ENCODE assay signal across 1 cellular context in the genomic region with DNA sequence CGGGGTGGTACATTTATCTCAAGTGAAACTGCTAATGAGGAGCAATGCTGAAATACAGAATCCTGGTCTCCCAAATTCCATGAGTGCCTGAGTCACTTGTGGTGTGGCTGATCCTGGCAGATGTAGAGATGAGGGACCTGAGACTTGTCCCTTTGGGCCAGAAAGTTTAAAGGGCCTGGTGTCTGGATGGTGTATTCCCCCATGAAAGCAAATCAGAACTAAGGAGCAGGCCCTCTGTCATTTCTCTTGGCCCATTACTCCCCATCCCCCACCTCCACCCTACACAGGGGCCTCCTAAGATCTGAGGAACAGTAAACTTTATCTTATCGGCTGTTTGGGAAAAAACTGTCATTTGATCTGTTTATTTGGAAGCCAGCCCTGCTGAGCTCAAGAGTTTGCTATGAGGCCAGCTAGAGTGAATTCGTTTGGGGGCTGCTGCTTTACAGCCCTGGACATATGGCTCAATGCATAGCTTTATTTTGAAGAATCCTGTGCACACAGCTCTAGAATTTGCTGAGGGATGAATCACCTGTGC.
A peak's percentile ranks its signal among the peaks of the same experiment; 100 is the strongest.
TF ChIP-seq lines count a peak whose summit lies in the region.

No MANE protein-coding gene starts in this region.

TF ChIP-seq in HEK293, 187 proteins besides CTCF, POLR2A, EP300 and RAD21 (continued from another document and continues in another):
- no peak for TF ChIP-seq ZBTB11 (tag by site-specific recombination; conservative IDR thresholded peaks at IDR 0.05; ENCODE audit: low read depth)
- TF ChIP-seq, protein P1, sequence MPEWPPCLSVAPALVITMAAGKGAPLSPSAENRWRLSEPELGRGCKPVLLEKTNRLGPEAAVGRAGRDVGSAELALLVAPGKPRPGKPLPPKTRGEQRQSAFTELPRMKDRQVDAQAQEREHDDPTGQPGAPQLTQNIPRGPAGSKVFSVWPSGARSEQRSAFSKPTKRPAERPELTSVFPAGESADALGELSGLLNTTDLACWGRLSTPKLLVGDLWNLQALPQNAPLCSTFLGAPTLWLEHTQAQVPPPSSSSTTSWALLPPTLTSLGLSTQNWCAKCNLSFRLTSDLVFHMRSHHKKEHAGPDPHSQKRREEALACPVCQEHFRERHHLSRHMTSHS (tag by site-specific recombination; IDR thresholded peaks at IDR 0.05), result peak; percentile 81; the same call in 1 of the 2 replicates
- TF ChIP-seq ZBTB10 (tag by site-specific recombination; IDR thresholded peaks at IDR 0.05), result 0 out of 2 replicates have a peak, but pooled peaks have one; percentile 21
- TF ChIP-seq ZNF394 (tag by site-specific recombination; IDR thresholded peaks at IDR 0.05; ENCODE audit: borderline replicate concordance), result peak; percentile 39; the same call in 1 of the 2 replicates
- TF ChIP-seq EGR2 (tag by site-specific recombination; IDR thresholded peaks at IDR 0.05; ENCODE audit: low read depth), result no peak
- TF ChIP-seq, protein P2, sequence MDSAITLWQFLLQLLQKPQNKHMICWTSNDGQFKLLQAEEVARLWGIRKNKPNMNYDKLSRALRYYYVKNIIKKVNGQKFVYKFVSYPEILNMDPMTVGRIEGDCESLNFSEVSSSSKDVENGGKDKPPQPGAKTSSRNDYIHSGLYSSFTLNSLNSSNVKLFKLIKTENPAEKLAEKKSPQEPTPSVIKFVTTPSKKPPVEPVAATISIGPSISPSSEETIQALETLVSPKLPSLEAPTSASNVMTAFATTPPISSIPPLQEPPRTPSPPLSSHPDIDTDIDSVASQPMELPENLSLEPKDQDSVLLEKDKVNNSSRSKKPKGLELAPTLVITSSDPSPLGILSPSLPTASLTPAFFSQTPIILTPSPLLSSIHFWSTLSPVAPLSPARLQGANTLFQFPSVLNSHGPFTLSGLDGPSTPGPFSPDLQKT (IDR thresholded peaks at IDR 0.05; ENCODE audit: borderline replicate concordance, low read depth, low read length), result no peak
- TF ChIP-seq ZEB2 (tag by site-specific recombination; IDR thresholded peaks at IDR 0.05), result peak; percentile 89
- TF ChIP-seq ZNF747 (tag by site-specific recombination; IDR thresholded peaks at IDR 0.05), result no peak
- no peak for TF ChIP-seq ZNF777 (tag by site-specific recombination; IDR thresholded peaks at IDR 0.05; ENCODE audit: borderline replicate concordance)
- TF ChIP-seq, protein P3, sequence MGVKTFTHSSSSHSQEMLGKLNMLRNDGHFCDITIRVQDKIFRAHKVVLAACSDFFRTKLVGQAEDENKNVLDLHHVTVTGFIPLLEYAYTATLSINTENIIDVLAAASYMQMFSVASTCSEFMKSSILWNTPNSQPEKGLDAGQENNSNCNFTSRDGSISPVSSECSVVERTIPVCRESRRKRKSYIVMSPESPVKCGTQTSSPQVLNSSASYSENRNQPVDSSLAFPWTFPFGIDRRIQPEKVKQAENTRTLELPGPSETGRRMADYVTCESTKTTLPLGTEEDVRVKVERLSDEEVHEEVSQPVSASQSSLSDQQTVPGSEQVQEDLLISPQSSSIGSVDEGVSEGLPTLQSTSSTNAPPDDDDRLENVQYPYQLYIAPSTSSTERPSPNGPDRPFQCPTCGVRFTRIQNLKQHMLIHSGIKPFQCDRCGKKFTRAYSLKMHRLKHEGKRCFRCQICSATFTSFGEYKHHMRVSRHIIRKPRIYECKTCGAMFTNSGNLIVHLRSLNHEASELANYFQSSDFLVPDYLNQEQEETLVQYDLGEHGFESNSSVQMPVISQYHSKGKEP (tag by site-specific recombination; IDR thresholded peaks at IDR 0.05), result peak; percentile 66; the same call in 1 of the 2 replicates
- peak; percentile 88 for TF ChIP-seq FEZF1 (tag by site-specific recombination; IDR thresholded peaks at IDR 0.05)
- peak; percentile 49; the same call in 1 of the 2 replicates for TF ChIP-seq GLIS2 (tag by site-specific recombination; IDR thresholded peaks at IDR 0.05)
- TF ChIP-seq ZNF664 (tag by site-specific recombination; IDR thresholded peaks at IDR 0.05), result no peak; the same call in 1 of the 2 replicates
- TF ChIP-seq ZSCAN16 (tag by site-specific recombination; IDR thresholded peaks at IDR 0.05), result no peak
- no peak for TF ChIP-seq ZNF133 (tag by site-specific recombination; IDR thresholded peaks at IDR 0.05)
- TF ChIP-seq ZNF221 (tag by site-specific recombination; IDR thresholded peaks at IDR 0.05; ENCODE audit: borderline replicate concordance), result no peak
- 0 out of 2 replicates have a peak, but pooled peaks have one; percentile 2 for TF ChIP-seq ZNF292 (tag by site-specific recombination; IDR thresholded peaks at IDR 0.05; ENCODE audit: borderline replicate concordance, low read depth)
- TF ChIP-seq, protein P4, sequence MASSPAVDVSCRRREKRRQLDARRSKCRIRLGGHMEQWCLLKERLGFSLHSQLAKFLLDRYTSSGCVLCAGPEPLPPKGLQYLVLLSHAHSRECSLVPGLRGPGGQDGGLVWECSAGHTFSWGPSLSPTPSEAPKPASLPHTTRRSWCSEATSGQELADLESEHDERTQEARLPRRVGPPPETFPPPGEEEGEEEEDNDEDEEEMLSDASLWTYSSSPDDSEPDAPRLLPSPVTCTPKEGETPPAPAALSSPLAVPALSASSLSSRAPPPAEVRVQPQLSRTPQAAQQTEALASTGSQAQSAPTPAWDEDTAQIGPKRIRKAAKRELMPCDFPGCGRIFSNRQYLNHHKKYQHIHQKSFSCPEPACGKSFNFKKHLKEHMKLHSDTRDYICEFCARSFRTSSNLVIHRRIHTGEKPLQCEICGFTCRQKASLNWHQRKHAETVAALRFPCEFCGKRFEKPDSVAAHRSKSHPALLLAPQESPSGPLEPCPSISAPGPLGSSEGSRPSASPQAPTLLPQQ (tag by site-specific recombination; IDR thresholded peaks at IDR 0.05), result peak; percentile 74
- TF ChIP-seq ZNF548 (tag by site-specific recombination; IDR thresholded peaks at IDR 0.05), result no peak
- TF ChIP-seq KLF10 (tag by site-specific recombination; IDR thresholded peaks at IDR 0.05), result peak; percentile 50; the same call in 1 of the 2 replicates
- no peak for TF ChIP-seq ZNF639 (tag by site-specific recombination; IDR thresholded peaks at IDR 0.05)
- no peak for TF ChIP-seq ZNF830 (tag by site-specific recombination; IDR thresholded peaks at IDR 0.05; ENCODE audit: low read depth)
- TF ChIP-seq ZFP3 (tag by site-specific recombination; IDR thresholded peaks at IDR 0.05; ENCODE audit: low read depth), result no peak
- TF ChIP-seq ZNF112 (tag by site-specific recombination; IDR thresholded peaks at IDR 0.05), result no peak
- no peak for TF ChIP-seq GLI4 (tag by site-specific recombination; IDR thresholded peaks at IDR 0.05)
- no peak for TF ChIP-seq ZNF26 (tag by site-specific recombination; IDR thresholded peaks at IDR 0.05)
- no peak for TF ChIP-seq ZNF791 (tag by site-specific recombination; IDR thresholded peaks at IDR 0.05)
- no peak for TF ChIP-seq ZNF10 (tag by site-specific recombination; IDR thresholded peaks at IDR 0.05)
- TF ChIP-seq ZNF350 (tag by site-specific recombination; IDR thresholded peaks at IDR 0.05), result no peak
- peak; percentile 82 for TF ChIP-seq ZBTB6 (tag by site-specific recombination; IDR thresholded peaks at IDR 0.05)
- TF ChIP-seq IKZF3 (tag by site-specific recombination; IDR thresholded peaks at IDR 0.05), result peak; percentile 96
- no peak for TF ChIP-seq ZNF555 (tag by site-specific recombination; conservative IDR thresholded peaks at IDR 0.05)
- peak; percentile 58; the same call in 1 of the 2 replicates for TF ChIP-seq ZNF600 (tag by site-specific recombination; IDR thresholded peaks at IDR 0.05)
- no peak for TF ChIP-seq ZNF658 (tag by site-specific recombination; IDR thresholded peaks at IDR 0.05)
- peak; percentile 64; the same call in 1 of the 2 replicates for TF ChIP-seq INSM2 (tag by site-specific recombination; IDR thresholded peaks at IDR 0.05)
- TF ChIP-seq, protein P5, sequence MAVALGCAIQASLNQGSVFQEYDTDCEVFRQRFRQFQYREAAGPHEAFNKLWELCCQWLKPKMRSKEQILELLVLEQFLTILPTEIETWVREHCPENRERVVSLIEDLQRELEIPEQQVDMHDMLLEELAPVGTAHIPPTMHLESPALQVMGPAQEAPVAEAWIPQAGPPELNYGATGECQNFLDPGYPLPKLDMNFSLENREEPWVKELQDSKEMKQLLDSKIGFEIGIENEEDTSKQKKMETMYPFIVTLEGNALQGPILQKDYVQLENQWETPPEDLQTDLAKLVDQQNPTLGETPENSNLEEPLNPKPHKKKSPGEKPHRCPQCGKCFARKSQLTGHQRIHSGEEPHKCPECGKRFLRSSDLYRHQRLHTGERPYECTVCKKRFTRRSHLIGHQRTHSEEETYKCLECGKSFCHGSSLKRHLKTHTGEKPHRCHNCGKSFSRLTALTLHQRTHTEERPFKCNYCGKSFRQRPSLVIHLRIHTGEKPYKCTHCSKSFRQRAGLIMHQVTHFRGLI (tag by site-specific recombination; IDR thresholded peaks at IDR 0.05), result peak; percentile 23; the same call in 1 of the 2 replicates
- no peak for TF ChIP-seq SP2 (tag by site-specific recombination; IDR thresholded peaks at IDR 0.05)
- no peak for TF ChIP-seq ZNF132 (tag by site-specific recombination; IDR thresholded peaks at IDR 0.05; ENCODE audit: borderline replicate concordance)
